40 cellular contexts compared by ENCODE assay signal in genomic region chr2:53840580-53840979, GRCh38.
"Had no signal": no experiment of that assay in that cellular context is flagged by ENCODE, and none has a peak within 500 bp of the region (broad histone marks: within the 10 kb centered on the region; RNA-seq: fewer than 3 reads in every experiment).

No MANE protein-coding gene starts in this region.

- H3K4me3 Mint-ChIP-seq: activated naive CD4-positive, alpha-beta T cell treated with anti-CD3 and anti-CD28 coated beads for 36 hours; activated naive CD4-positive, alpha-beta T cell treated with anti-CD3 and anti-CD28 coated beads, Interleukin-2, amount 10 ng/mL, durations not matched to agents 7 days and 5 days; activated naive CD4-positive, alpha-beta T cell treated with anti-CD3 and anti-CD28 coated beads, Interleukin-2, amount 50 U/mL, for 24 hours; activated naive CD8-positive, alpha-beta T cell; activated naive CD8-positive, alpha-beta T cell treated with anti-CD3 and anti-CD28 coated beads for 36 hours; activated naive CD8-positive, alpha-beta T cell treated with anti-CD3 and anti-CD28 coated beads, Interleukin-2, amount 10 ng/mL, durations not matched to agents 7 days and 5 days; activated naive CD8-positive, alpha-beta T cell treated with anti-CD3 and anti-CD28 coated beads, Interleukin-2, amount 50 U/mL, for 24 hours; activated T-cell treated with anti-CD3 and anti-CD28 coated beads, Interleukin-2, amount 50 U/mL, for 24 hours; activated T-cell treated with anti-CD3 and anti-CD28 coated beads, Interleukin-2, amount 50 U/mL, for 4 hours; activated T-cell treated with anti-CD3 and anti-CD28 coated beads, Interleukin-2, amount 50 U/mL, for 72 hours; activated T-helper 1 cell treated with anti-CD3 and anti-CD28 coated beads, Interleukin-12 subunit alpha, Interleukin-12 subunit beta, Interleukin-2, Interleukin-4 antibody, amounts not matched to agents 30 ng/mL and 10 ng/mL and 1 ng/mL, durations not matched to agents 14 hours and 24 hours and 36 hours; activated T-helper 17 cell treated with anti-CD3 and anti-CD28 coated beads, Interleukin-2, amount 50 U/mL, for 72 hours; brain; central memory CD8-positive, alpha-beta T cell had no signal

- H3K27me3 Mint-ChIP-seq: activated naive CD4-positive, alpha-beta T cell treated with anti-CD3 and anti-CD28 coated beads, Interleukin-2, amount 50 U/mL, for 24 hours; activated naive CD8-positive, alpha-beta T cell; activated naive CD8-positive, alpha-beta T cell treated with anti-CD3 and anti-CD28 coated beads for 36 hours; activated naive CD8-positive, alpha-beta T cell treated with anti-CD3 and anti-CD28 coated beads, Interleukin-2, amount 50 U/mL, for 24 hours; activated T-cell treated with anti-CD3 and anti-CD28 coated beads, Interleukin-2, amount 50 U/mL, for 24 hours; activated T-helper 17 cell treated with anti-CD3 and anti-CD28 coated beads, Interleukin-2, amount 50 U/mL, for 72 hours; brain; central memory CD8-positive, alpha-beta T cell had no signal

- H3K36me3 ChIP-seq: adrenal gland, brain microvascular endothelial cell, breast epithelium, cardiac muscle cell had no signal

- H3K4me1 ChIP-seq: adrenal gland, ascending aorta, body of pancreas, breast epithelium had no signal

- H3K9me3 Mint-ChIP-seq: activated naive CD4-positive, alpha-beta T cell treated with anti-CD3 and anti-CD28 coated beads for 36 hours; activated naive CD4-positive, alpha-beta T cell treated with anti-CD3 and anti-CD28 coated beads, Interleukin-2, amount 50 U/mL, for 24 hours; activated naive CD4-positive, alpha-beta T cell treated with anti-CD3 and anti-CD28 coated beads, Interleukin-2, amount 50 U/mL, for 72 hours; activated naive CD8-positive, alpha-beta T cell treated with anti-CD3 and anti-CD28 coated beads for 36 hours; activated naive CD8-positive, alpha-beta T cell treated with anti-CD3 and anti-CD28 coated beads, Interleukin-2, amount 10 ng/mL, durations not matched to agents 7 days and 5 days; activated naive CD8-positive, alpha-beta T cell treated with anti-CD3 and anti-CD28 coated beads, Interleukin-2, amount 50 U/mL, for 24 hours; activated T-cell treated with anti-CD3 and anti-CD28 coated beads, Interleukin-2, amount 50 U/mL, for 24 hours; activated T-cell treated with anti-CD3 and anti-CD28 coated beads, Interleukin-2, amount 50 U/mL, for 4 hours; activated T-cell treated with anti-CD3 and anti-CD28 coated beads, Interleukin-2, amount 50 U/mL, for 72 hours; activated T-helper 1 cell treated with anti-CD3 and anti-CD28 coated beads, Interleukin-12 subunit alpha, Interleukin-12 subunit beta, Interleukin-2, Interleukin-4 antibody, amounts not matched to agents 30 ng/mL and 10 ng/mL and 1 ng/mL, durations not matched to agents 14 hours and 24 hours and 36 hours; activated T-helper 17 cell treated with anti-CD3 and anti-CD28 coated beads, Interleukin-2, amount 50 U/mL, for 72 hours; activated T-helper 2 cell treated with anti-CD3 and anti-CD28 coated beads, Interferon-gamma antibody, Interleukin-2, Interleukin-4, amounts not matched to agents 10 μg/mL and 5 μg/mL and 100 μg/mL, durations not matched to agents 14 hours and 24 hours and 36 hours; central memory CD8-positive, alpha-beta T cell had no signal

- H3K4me3 ChIP-seq: adrenal gland, ascending aorta, body of pancreas, breast epithelium, cardiac muscle cell had no signal

- H3K27ac ChIP-seq: adrenal gland, ascending aorta, body of pancreas, brain microvascular endothelial cell, breast epithelium, cardiac muscle cell had no signal

- ATAC-seq: activated naive CD4-positive, alpha-beta T cell treated with anti-CD3 and anti-CD28 coated beads, Interleukin-2, amount 50 U/mL, for 72 hours; activated naive CD8-positive, alpha-beta T cell treated with anti-CD3 and anti-CD28 coated beads, Interleukin-2, amount 50 U/mL, for 24 hours; activated T-cell treated with anti-CD3 and anti-CD28 coated beads, Interleukin-2, amount 50 U/mL, for 4 hours; activated T-cell treated with anti-CD3 and anti-CD28 coated beads, Interleukin-2, amount 50 U/mL, for 72 hours; activated T-helper 17 cell treated with anti-CD3 and anti-CD28 coated beads, Interleukin-2, amount 50 U/mL, for 72 hours; body of pancreas had no signal

- H3K9me3 ChIP-seq: adrenal gland, ascending aorta, body of pancreas, breast epithelium had no signal

- H3K27ac Mint-ChIP-seq: activated naive CD4-positive, alpha-beta T cell treated with anti-CD3 and anti-CD28 coated beads for 36 hours; activated naive CD4-positive, alpha-beta T cell treated with anti-CD3 and anti-CD28 coated beads, Interleukin-2, amount 10 ng/mL, durations not matched to agents 7 days and 5 days; activated naive CD4-positive, alpha-beta T cell treated with anti-CD3 and anti-CD28 coated beads, Interleukin-2, amount 50 U/mL, for 24 hours; activated naive CD4-positive, alpha-beta T cell treated with anti-CD3 and anti-CD28 coated beads, Interleukin-2, amount 50 U/mL, for 72 hours; activated naive CD8-positive, alpha-beta T cell; activated naive CD8-positive, alpha-beta T cell treated with anti-CD3 and anti-CD28 coated beads for 36 hours; activated naive CD8-positive, alpha-beta T cell treated with anti-CD3 and anti-CD28 coated beads, Interleukin-2, amount 10 ng/mL, durations not matched to agents 7 days and 5 days; activated naive CD8-positive, alpha-beta T cell treated with anti-CD3 and anti-CD28 coated beads, Interleukin-2, amount 50 U/mL, for 24 hours; activated T-cell treated with anti-CD3 and anti-CD28 coated beads, Interleukin-2, amount 50 U/mL, for 24 hours; activated T-cell treated with anti-CD3 and anti-CD28 coated beads, Interleukin-2, amount 50 U/mL, for 72 hours; activated T-helper 1 cell treated with anti-CD3 and anti-CD28 coated beads, Interleukin-12 subunit alpha, Interleukin-12 subunit beta, Interleukin-2, Interleukin-4 antibody, amounts not matched to agents 30 ng/mL and 10 ng/mL and 1 ng/mL, durations not matched to agents 14 hours and 24 hours and 36 hours; activated T-helper 17 cell treated with anti-CD3 and anti-CD28 coated beads, Interleukin-2, amount 50 U/mL, for 72 hours; activated T-helper 2 cell treated with anti-CD3 and anti-CD28 coated beads, Interferon-gamma antibody, Interleukin-2, Interleukin-4, amounts not matched to agents 10 μg/mL and 5 μg/mL and 100 μg/mL, durations not matched to agents 14 hours and 24 hours and 36 hours; brain had no signal

- FAIRE-seq: astrocyte, bronchial epithelial cell had no signal

- H3K27me3 ChIP-seq: adrenal gland, ascending aorta, body of pancreas, brain microvascular endothelial cell, breast epithelium, cardiac muscle cell had no signal

- DNase-seq: activated effector memory CD4-positive, alpha-beta T cell treated with anti-CD3 and anti-CD28 coated beads, Interleukin-2, amount 50 U/mL, for 16 hours; activated effector memory CD4-positive, alpha-beta T cell treated with Interleukin-2 at 50 U/mL for 16 hours; activated gamma-delta T cell; activated gamma-delta T cell treated with Interleukin-2 at 50 U/mL for 16 hours; activated naive CD4-positive, alpha-beta T cell; activated naive CD4-positive, alpha-beta T cell treated with anti-CD3 and anti-CD28 coated beads for 36 hours; activated naive CD4-positive, alpha-beta T cell treated with anti-CD3 and anti-CD28 coated beads, Interleukin-2, amount 10 ng/mL, durations not matched to agents 7 days and 5 days; activated naive CD4-positive, alpha-beta T cell treated with anti-CD3 and anti-CD28 coated beads, Interleukin-2, amount 50 U/mL, for 16 hours; activated naive CD4-positive, alpha-beta T cell treated with Interleukin-2 at 50 U/mL for 16 hours; activated naive CD8-positive, alpha-beta T cell treated with anti-CD3 and anti-CD28 coated beads for 36 hours; activated naive CD8-positive, alpha-beta T cell treated with anti-CD3 and anti-CD28 coated beads, Interleukin-2, amount 10 ng/mL, durations not matched to agents 7 days and 5 days; activated naive CD8-positive, alpha-beta T cell treated with anti-CD3 and anti-CD28 coated beads, Interleukin-2, amount 50 U/mL, for 24 hours; activated T-cell treated with anti-CD3 and anti-CD28 coated beads, Interleukin-2, amount 50 U/mL, for 1 hour; activated T-cell treated with anti-CD3 and anti-CD28 coated beads, Interleukin-2, amount 50 U/mL, for 24 hours; activated T-cell treated with anti-CD3 and anti-CD28 coated beads, Interleukin-2, amount 50 U/mL, for 4 hours; activated T-cell treated with anti-CD3 and anti-CD28 coated beads, Interleukin-2, amount 50 U/mL, for 48 hours; activated T-cell treated with anti-CD3 and anti-CD28 coated beads, Interleukin-2, amount 50 U/mL, for 72 hours; adrenal gland; amniotic stem cell; amygdala; anterior cingulate cortex; aorta; body of pancreas; brain microvascular endothelial cell; caudate nucleus; central memory CD4-positive, alpha-beta T cell; cerebellar nuclear complex had no signal

- H3K4me1 Mint-ChIP-seq: activated naive CD4-positive, alpha-beta T cell treated with anti-CD3 and anti-CD28 coated beads, Interleukin-2, amount 10 ng/mL, durations not matched to agents 7 days and 5 days; activated T-helper 17 cell treated with anti-CD3 and anti-CD28 coated beads, Interleukin-2, amount 50 U/mL, for 72 hours; brain had no signal
